In the genomic region with DNA sequence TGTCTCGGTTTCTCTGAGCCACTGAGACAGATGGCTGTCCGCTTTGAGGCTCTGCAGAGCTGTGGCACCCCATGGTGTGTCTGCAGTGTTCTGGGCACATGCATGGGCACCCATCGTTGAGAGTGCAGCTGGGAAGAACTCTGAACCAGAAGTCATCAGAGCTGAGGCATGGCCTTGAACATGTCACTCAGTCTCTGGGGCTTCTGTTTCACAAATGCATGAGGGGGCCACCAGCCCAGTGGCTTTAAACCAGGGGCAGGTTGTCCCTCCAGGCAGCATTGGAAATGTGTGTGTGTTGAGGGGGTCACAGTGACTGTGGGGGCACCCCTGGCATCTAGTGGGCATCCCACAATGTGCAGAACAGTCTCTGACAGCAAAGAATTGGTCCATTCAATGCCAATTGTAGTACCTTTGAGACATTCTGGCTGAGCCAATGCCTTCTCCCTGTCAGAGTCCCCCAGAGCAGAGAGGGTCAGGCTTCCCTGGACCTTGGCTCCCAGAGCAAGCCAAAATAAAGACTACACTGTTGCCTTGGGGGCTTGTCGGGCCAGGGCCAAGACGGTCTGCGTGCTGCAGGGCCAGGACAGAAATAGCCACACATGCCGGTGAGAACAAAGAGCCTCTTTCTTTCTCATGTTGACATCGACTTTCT, we compare ENCODE assay signal across 1 cellular context.
TF ChIP-seq lines count a peak whose summit lies in the region.

No MANE protein-coding gene starts in this region.

TF ChIP-seq in HepG2, 621 proteins besides CTCF, POLR2A, EP300 and RAD21 (continued from another document):
- TF ChIP-seq ZC3H13 (CRISPR knock-in tag; IDR thresholded peaks at IDR 0.05) (peak; percentile 84; the same call in 1 of the 2 replicates), MYNN (CRISPR knock-in tag; IDR thresholded peaks at IDR 0.05; ENCODE audit: low read depth) (no peak), NFATC3 (CRISPR knock-in tag; IDR thresholded peaks at IDR 0.05) (no peak), ARHGAP35 (CRISPR knock-in tag; IDR thresholded peaks at IDR 0.05; ENCODE audit: borderline replicate concordance) (no peak), POGZ (CRISPR knock-in tag; IDR thresholded peaks at IDR 0.05) (peak; percentile 55; the same call in 1 of the 2 replicates), NFIB (CRISPR knock-in tag; IDR thresholded peaks at IDR 0.05; ENCODE audit: borderline replicate concordance) (no peak), ZSCAN25 (CRISPR knock-in tag; IDR thresholded peaks at IDR 0.05) (peak; percentile 64; the same call in 1 of the 2 replicates), HOXA9 (CRISPR knock-in tag; IDR thresholded peaks at IDR 0.05; ENCODE audit: borderline replicate concordance) (no peak), ZC3H4 (CRISPR knock-in tag; IDR thresholded peaks at IDR 0.05; ENCODE audit: borderline replicate concordance) (no peak), TBP (CRISPR knock-in tag; IDR thresholded peaks at IDR 0.05) (no peak), WIZ (CRISPR knock-in tag; IDR thresholded peaks at IDR 0.05) (no peak), ATF1 (CRISPR knock-in tag; IDR thresholded peaks at IDR 0.05) (no peak), KLF9 (CRISPR knock-in tag; IDR thresholded peaks at IDR 0.05; ENCODE audit: low read depth) (no peak), RARG (CRISPR knock-in tag; IDR thresholded peaks at IDR 0.05; ENCODE audit: low read depth) (no peak), ZNF530 (CRISPR knock-in tag; IDR thresholded peaks at IDR 0.05; ENCODE audit: low read depth) (no peak), RXRA (CRISPR knock-in tag; IDR thresholded peaks at IDR 0.05) (peak; percentile 91), ZNF264 (CRISPR knock-in tag; IDR thresholded peaks at IDR 0.05) (no peak; the same call in 1 of the 2 replicates), PITX1 (CRISPR knock-in tag; IDR thresholded peaks at IDR 0.05) (peak; percentile 42; the same call in 1 of the 2 replicates), ZSCAN21 (CRISPR knock-in tag; IDR thresholded peaks at IDR 0.05; ENCODE audit: borderline replicate concordance) (peak; percentile 80), ETV6 (CRISPR knock-in tag; conservative IDR thresholded peaks at IDR 0.05) (no peak), TRIM24 (CRISPR knock-in tag; IDR thresholded peaks at IDR 0.05) (no peak)
- TF ChIP-seq, protein P1, sequence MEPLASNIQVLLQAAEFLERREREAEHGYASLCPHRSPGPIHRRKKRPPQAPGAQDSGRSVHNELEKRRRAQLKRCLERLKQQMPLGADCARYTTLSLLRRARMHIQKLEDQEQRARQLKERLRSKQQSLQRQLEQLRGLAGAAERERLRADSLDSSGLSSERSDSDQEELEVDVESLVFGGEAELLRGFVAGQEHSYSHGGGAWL (CRISPR knock-in tag; IDR thresholded peaks at IDR 0.05), result no peak; the same call in 1 of the 2 replicates
- TF ChIP-seq, protein P2, sequence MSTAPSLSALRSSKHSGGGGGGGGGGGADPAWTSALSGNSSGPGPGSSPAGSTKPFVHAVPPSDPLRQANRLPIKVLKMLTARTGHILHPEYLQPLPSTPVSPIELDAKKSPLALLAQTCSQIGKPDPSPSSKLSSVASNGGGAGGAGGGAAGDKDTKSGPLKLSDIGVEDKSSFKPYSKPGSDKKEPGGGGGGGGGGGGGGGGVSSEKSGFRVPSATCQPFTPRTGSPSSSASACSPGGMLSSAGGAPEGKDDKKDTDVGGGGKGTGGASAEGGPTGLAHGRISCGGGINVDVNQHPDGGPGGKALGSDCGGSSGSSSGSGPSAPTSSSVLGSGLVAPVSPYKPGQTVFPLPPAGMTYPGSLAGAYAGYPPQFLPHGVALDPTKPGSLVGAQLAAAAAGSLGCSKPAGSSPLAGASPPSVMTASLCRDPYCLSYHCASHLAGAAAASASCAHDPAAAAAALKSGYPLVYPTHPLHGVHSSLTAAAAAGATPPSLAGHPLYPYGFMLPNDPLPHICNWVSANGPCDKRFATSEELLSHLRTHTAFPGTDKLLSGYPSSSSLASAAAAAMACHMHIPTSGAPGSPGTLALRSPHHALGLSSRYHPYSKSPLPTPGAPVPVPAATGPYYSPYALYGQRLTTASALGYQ (CRISPR knock-in tag; IDR thresholded peaks at IDR 0.05), result 0 out of 2 replicates have a peak, but pooled peaks have one; percentile 57
- TF ChIP-seq, protein P3, sequence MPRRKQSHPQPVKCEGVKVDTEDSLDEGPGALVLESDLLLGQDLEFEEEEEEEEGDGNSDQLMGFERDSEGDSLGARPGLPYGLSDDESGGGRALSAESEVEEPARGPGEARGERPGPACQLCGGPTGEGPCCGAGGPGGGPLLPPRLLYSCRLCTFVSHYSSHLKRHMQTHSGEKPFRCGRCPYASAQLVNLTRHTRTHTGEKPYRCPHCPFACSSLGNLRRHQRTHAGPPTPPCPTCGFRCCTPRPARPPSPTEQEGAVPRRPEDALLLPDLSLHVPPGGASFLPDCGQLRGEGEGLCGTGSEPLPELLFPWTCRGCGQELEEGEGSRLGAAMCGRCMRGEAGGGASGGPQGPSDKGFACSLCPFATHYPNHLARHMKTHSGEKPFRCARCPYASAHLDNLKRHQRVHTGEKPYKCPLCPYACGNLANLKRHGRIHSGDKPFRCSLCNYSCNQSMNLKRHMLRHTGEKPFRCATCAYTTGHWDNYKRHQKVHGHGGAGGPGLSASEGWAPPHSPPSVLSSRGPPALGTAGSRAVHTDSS (CRISPR knock-in tag; conservative IDR thresholded peaks at IDR 0.05), result no peak
- TF ChIP-seq, protein P4, sequence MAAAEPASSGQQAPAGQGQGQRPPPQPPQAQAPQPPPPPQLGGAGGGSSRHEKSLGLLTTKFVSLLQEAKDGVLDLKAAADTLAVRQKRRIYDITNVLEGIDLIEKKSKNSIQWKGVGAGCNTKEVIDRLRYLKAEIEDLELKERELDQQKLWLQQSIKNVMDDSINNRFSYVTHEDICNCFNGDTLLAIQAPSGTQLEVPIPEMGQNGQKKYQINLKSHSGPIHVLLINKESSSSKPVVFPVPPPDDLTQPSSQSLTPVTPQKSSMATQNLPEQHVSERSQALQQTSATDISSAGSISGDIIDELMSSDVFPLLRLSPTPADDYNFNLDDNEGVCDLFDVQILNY (CRISPR knock-in tag; conservative IDR thresholded peaks at IDR 0.05), result no peak
